18 cellular contexts compared by ENCODE assay signal in genomic region chr20:63369724-63370622, GRCh38. TPM values are rescaled to one million over a fixed set of nuclear protein-coding genes. Genes with fewer than 3 reads are reported as not detected.
DNase-seq lines count a peak whose midpoint lies in the region; ATAC-seq, FAIRE-seq and TF ChIP-seq lines count a peak whose summit lies in the region.
"Had no signal": no experiment of that assay in that cellular context is flagged by ENCODE, and none has a peak within 500 bp of the region (broad histone marks: within the 10 kb centered on the region; RNA-seq: fewer than 3 reads in every experiment).

No MANE protein-coding gene starts in this region.

- no peak overlapping the region for H3K4me3 ChIP-seq in OCI-LY1 (ENCODE audit: low read depth, low read length, poor library complexity, severe bottlenecking)
- H3K4me3 ChIP-seq: GM23248 had no signal

- 0 out of 2 replicates have a peak, but pooled peaks cover 3% of the 10 kb centered on the region for H3K27me3 ChIP-seq in OCI-LY1 (ENCODE audit: insufficient read depth, low read length)

- TF ChIP-seq CTCF in OCI-LY1 (IDR thresholded peaks at IDR 0.05; ENCODE audit: low read length), result peak; percentile 8; the same call in 1 of the 2 replicates

- DNase-seq in Right ventricle myocardium superior (no peak), cardiac septum (ENCODE audit: low spot score) (no peak), left ventricle myocardium superior (no peak), NCI-H2029 treated with DMSO at 0.1 percent for 48 hours (lab: John Stamatoyannopoulos, UW) (no peak), GM19239 (ENCODE audit: insufficient read length, low spot score) (no peak)
- DNase-seq: CD4-positive, CD25-positive, alpha-beta regulatory T cell; COR-L47; DMS153; GF-D8; GM23248; KBM-7; NCI-H1105 treated with DMSO at 0.1 percent for 48 hours; NCI-H187; NCI-H345; PC-3 had no signal

- no peak overlapping the region for H2AFZ ChIP-seq in OCI-LY1 (ENCODE audit: low read length)
- H2AFZ ChIP-seq: GM23248 had no signal

- H3K27ac ChIP-seq in OCI-LY1 (ENCODE audit: low read depth, low read length, poor library complexity, severe bottlenecking), result no peak overlapping the region
- H3K27ac ChIP-seq: GM23248 had no signal

- H4K20me1 ChIP-seq in OCI-LY1 (ENCODE audit: insufficient read depth, low read length), result no peaks in the 10 kb centered on the region

- no peaks in the 10 kb centered on the region for H3K9me2 ChIP-seq in OCI-LY1 (ENCODE audit: low read depth, low read length)

- no peaks in the 10 kb centered on the region for H3K4me1 ChIP-seq in OCI-LY1 (ENCODE audit: insufficient read depth, low read length, severe bottlenecking)

- H3K9me3 ChIP-seq in OCI-LY1 (ENCODE audit: low read length), result no peaks in the 10 kb centered on the region

- ATAC-seq in Right ventricle myocardium superior (ENCODE audit: poor library complexity), result peak; percentile 37
- peak; percentile 43 for ATAC-seq in left ventricle myocardium superior
- ATAC-seq in GM21786 (IDR thresholded peaks at IDR 0.05; ENCODE audit: unreplicated experiment), result no peak
- ATAC-seq: PC-3 had no signal

- H3K36me3 ChIP-seq in OCI-LY1 (ENCODE audit: insufficient read depth, low read length), result no peaks in the 10 kb centered on the region

- no peak for FAIRE-seq in GM19239 (lab: Jason Lieb, UNC)

- H3K9ac ChIP-seq in OCI-LY1 (ENCODE audit: low read length), result no peak overlapping the region
- H3K9ac ChIP-seq: GM23248 had no signal

- H3F3A ChIP-seq in OCI-LY1 (ENCODE audit: insufficient read depth, low read length), result no peaks in the 10 kb centered on the region

- intact Hi-C loops in Right ventricle myocardium superior (cut with DNase I) (no loop called here), cardiac septum (cut with DNase I) (loop anchor here (10.0 kb wide), 1 partner anchor 315 kb away; no protein-coding TSS in a partner anchor), left ventricle myocardium superior (cut with micrococcal nuclease) (no loop called here)

- H3K79me2 ChIP-seq in OCI-LY1 (ENCODE audit: insufficient read depth, low read length), result no peaks in the 10 kb centered on the region

- no peak overlapping the region for H3K4me2 ChIP-seq in OCI-LY1 (ENCODE audit: low read length)

RNA-seq across cellular contexts. Expression of gene CHRNA4, which starts 8.8 kb away (rescaled TPM):
- total RNA-seq in Right ventricle myocardium superior, result 1.5 TPM
- 0.16 TPM for total RNA-seq in cardiac septum
- 1.8 TPM for total RNA-seq in left ventricle myocardium superior
- total RNA-seq: B cell; CD4-positive, CD25-positive, alpha-beta regulatory T cell; GM23248; PC-3 had no signal
